Comparison of ENCODE assay signal across 7 cellular contexts in genomic region chr17:51153210-51154072, GRCh38. TPM values are rescaled to one million over a fixed set of nuclear protein-coding genes. Genes with fewer than 3 reads are reported as not detected.
DNase-seq lines count a peak whose midpoint lies in the region; ATAC-seq and TF ChIP-seq lines count a peak whose summit lies in the region.

TSS of gene NME1 (plus strand) at chr17:51153559. CDS start at chr17:51155655, 2,096 bp downstream.

- no peak within 1 kb of the TSS for H3K27ac Mint-ChIP-seq in T-helper 2 cell treated with Interferon-gamma antibody and Interleukin-4, amounts not matched to agents 5 μg/mL and 100 μg/mL, for 36 hours

- no peaks in the 10 kb centered on the region for H3K9me2 ChIP-seq in hepatocyte (replicated peaks; ENCODE audit: insufficient read depth)

- H3K79me2 ChIP-seq in hepatocyte, result peaks cover 46% of the 10 kb centered on the region

- DNase-seq in NCI-H187 treated with DMSO at 0.1 percent for 48 hours (lab: John Stamatoyannopoulos, UW), result peak; percentile 95
- DNase-seq in T-helper 2 cell treated with Interferon-gamma antibody and Interleukin-4, amounts not matched to agents 5 μg/mL and 100 μg/mL, for 36 hours (ENCODE audit: low spot score), result peak; percentile 99
- DNase-seq in astrocyte of the cerebellum (ENCODE audit: low read depth), result peak; percentile 99
- peak; percentile 98 for DNase-seq in hepatocyte (ENCODE audit: low spot score)
- peak; percentile 99 for DNase-seq in renal cortical epithelial cell (ENCODE audit: low read depth)

- peaks cover 20% of the 10 kb centered on the region for H3K4me1 ChIP-seq in hepatocyte (ENCODE audit: insufficient read depth)

- H3K9me3 ChIP-seq in hepatocyte (ENCODE audit: low read depth), result no peaks in the 10 kb centered on the region

- H3K36me3 Mint-ChIP-seq in T-helper 2 cell treated with Interferon-gamma antibody and Interleukin-4, amounts not matched to agents 5 μg/mL and 100 μg/mL, for 36 hours (ENCODE audit: low read depth), result peaks cover 19% of the 10 kb centered on the region

- H3K36me3 ChIP-seq in hepatocyte (replicated peaks; ENCODE audit: insufficient read depth, low read depth), result no peaks in the 10 kb centered on the region

- no peaks in the 10 kb centered on the region for H3K9me3 Mint-ChIP-seq in T-helper 2 cell treated with Interferon-gamma antibody and Interleukin-4, amounts not matched to agents 5 μg/mL and 100 μg/mL, for 36 hours

- peak within 1 kb of the TSS; percentile 84 for H3K27ac ChIP-seq in hepatocyte

- ATAC-seq in GM18502 (IDR thresholded peaks at IDR 0.05; ENCODE audit: poor library complexity, unreplicated experiment) (peak; percentile 90), HG02970 (IDR thresholded peaks at IDR 0.05; ENCODE audit: low FRiP score, unreplicated experiment) (peak; percentile 92)

- TF ChIP-seq CTCF in astrocyte of the cerebellum (IDR thresholded peaks at IDR 0.05; ENCODE audit: low read depth, low read length, missing control alignments), result peak; percentile 92
- peak; percentile 98 for TF ChIP-seq CTCF in hepatocyte (IDR thresholded peaks at IDR 0.05; ENCODE audit: poor library complexity)

- H4K20me1 ChIP-seq in hepatocyte (ENCODE audit: insufficient read depth, poor library complexity, severe bottlenecking), result no peaks in the 10 kb centered on the region

- peak within 1 kb of the TSS; percentile 88 for H3K4me3 ChIP-seq in astrocyte of the cerebellum (ENCODE audit: low read depth, low read length)
- peak within 1 kb of the TSS; percentile 78 for H3K4me3 ChIP-seq in hepatocyte

- in situ Hi-C loops in astrocyte of the cerebellum (cut with HindIII; ENCODE audit: low sequenced_read_pairs), result no loop called here

- peak within 1 kb of the TSS; percentile 79 for H2AFZ ChIP-seq in hepatocyte

- no peaks in the 10 kb centered on the region for H3K27me3 ChIP-seq in hepatocyte

- no peak within 1 kb of the TSS for H3K4me3 Mint-ChIP-seq in T-helper 2 cell treated with Interferon-gamma antibody and Interleukin-4, amounts not matched to agents 5 μg/mL and 100 μg/mL, for 36 hours

- under 1% methylated on average over 60 of the region's 60 CpGs for WGBS in hepatocyte (ENCODE audit: low lambda C conversion rate, missing lambda C conversion rate)

- H3K4me1 Mint-ChIP-seq in T-helper 2 cell treated with Interferon-gamma antibody and Interleukin-4, amounts not matched to agents 5 μg/mL and 100 μg/mL, for 36 hours (ENCODE audit: low read depth), result peaks cover 13% of the 10 kb centered on the region

- peak within 1 kb of the TSS; percentile 97 for H3K4me2 ChIP-seq in hepatocyte

- no peaks in the 10 kb centered on the region for H3K27me3 Mint-ChIP-seq in T-helper 2 cell treated with Interferon-gamma antibody and Interleukin-4, amounts not matched to agents 5 μg/mL and 100 μg/mL, for 36 hours (ENCODE audit: low read depth)

RNA-seq across cellular contexts. Expression of gene NME1, which starts in this region (rescaled TPM):
- total RNA-seq in hepatocyte, result 50.9 and 63.2 TPM in 2 replicates
- polyA plus RNA-seq in hepatocyte, result 106 and 122 TPM in 2 replicates
- 64.5 and 149 TPM in 2 replicates for total RNA-seq in renal cortical epithelial cell

Comparison
In these comparisons a context has a peak if more than half of its experiments do, and no peak if none do; other contexts are left out.
1. Peak in every context shown above with its lines: DNase-seq, ATAC-seq, H3K4me3 ChIP-seq and H3K27ac ChIP-seq.